ENCODE assay signal across 17 cellular contexts in genomic region chr2:182636694-182637093, GRCh38.
"Had no signal": no experiment of that assay in that cellular context is flagged by ENCODE, and none has a peak within 500 bp of the region (broad histone marks: within the 10 kb centered on the region; RNA-seq: fewer than 3 reads in every experiment).

No MANE protein-coding gene starts in this region.

- DNase-seq: activated CD4-positive, alpha-beta T cell treated with anti-CD3 and anti-CD28 coated beads for 1 hour; activated CD4-positive, alpha-beta T cell treated with anti-CD3 and anti-CD28 coated beads, Interleukin-2, amount 50 U/mL, for 48 hours; activated naive CD4-positive, alpha-beta T cell treated with Interleukin-2 at 50 U/mL for 16 hours; anterior cingulate cortex; cerebellar nuclear complex; dermis blood vessel endothelial cell; effector memory CD8-positive, alpha-beta T cell; heart left ventricle; naive thymus-derived CD8-positive, alpha-beta T cell; T-helper 1 cell had no signal

- H3K36me3 Mint-ChIP-seq: naive thymus-derived CD8-positive, alpha-beta T cell; stimulated activated effector memory CD8-positive, alpha-beta T cell treated with anti-CD3 and anti-CD28 coated beads, Interleukin-12 subunit alpha, Interleukin-12 subunit beta, amount 100 ng/mL, for 72 hours had no signal

- H3K4me3 ChIP-seq: breast epithelium, heart left ventricle, prostate gland, thoracic aorta had no signal

- H3K4me3 Mint-ChIP-seq: activated T-helper 17 cell treated with anti-CD3 and anti-CD28 coated beads, Interleukin-2, amount 50 U/mL, for 72 hours; effector memory CD8-positive, alpha-beta T cell; naive thymus-derived CD8-positive, alpha-beta T cell; stimulated activated effector memory CD8-positive, alpha-beta T cell treated with anti-CD3 and anti-CD28 coated beads, Interleukin-12 subunit alpha, Interleukin-12 subunit beta, amount 100 ng/mL, for 72 hours had no signal

- H3K27ac ChIP-seq: breast epithelium, heart left ventricle, prostate gland, thoracic aorta had no signal

- H3K4me1 ChIP-seq: breast epithelium, heart left ventricle, prostate gland had no signal

- H3K9me3 ChIP-seq: breast epithelium, heart left ventricle, prostate gland, thoracic aorta had no signal

- H3K36me3 ChIP-seq: breast epithelium, heart left ventricle, prostate gland, thoracic aorta had no signal

- H3K9me3 Mint-ChIP-seq: activated T-helper 17 cell treated with anti-CD3 and anti-CD28 coated beads, Interleukin-2, amount 50 U/mL, for 72 hours; effector memory CD8-positive, alpha-beta T cell; naive thymus-derived CD8-positive, alpha-beta T cell; stimulated activated effector memory CD8-positive, alpha-beta T cell treated with anti-CD3 and anti-CD28 coated beads, Interleukin-12 subunit alpha, Interleukin-12 subunit beta, amount 100 ng/mL, for 72 hours had no signal

- H3K4me1 Mint-ChIP-seq: activated T-helper 17 cell treated with anti-CD3 and anti-CD28 coated beads, Interleukin-2, amount 50 U/mL, for 72 hours; naive thymus-derived CD8-positive, alpha-beta T cell; stimulated activated effector memory CD8-positive, alpha-beta T cell treated with anti-CD3 and anti-CD28 coated beads, Interleukin-12 subunit alpha, Interleukin-12 subunit beta, amount 100 ng/mL, for 72 hours had no signal

- ATAC-seq: activated T-helper 17 cell treated with anti-CD3 and anti-CD28 coated beads, Interleukin-2, amount 50 U/mL, for 72 hours; effector memory CD8-positive, alpha-beta T cell; heart left ventricle; left lobe of liver; naive thymus-derived CD8-positive, alpha-beta T cell; stimulated activated effector memory CD8-positive, alpha-beta T cell treated with anti-CD3 and anti-CD28 coated beads, Interleukin-12 subunit alpha, Interleukin-12 subunit beta, amount 100 ng/mL, for 72 hours had no signal

- FAIRE-seq: frontal cortex had no signal

- H3K27me3 ChIP-seq: breast epithelium, heart left ventricle had no signal

- H3K27ac Mint-ChIP-seq: activated T-helper 17 cell treated with anti-CD3 and anti-CD28 coated beads, Interleukin-2, amount 50 U/mL, for 72 hours; effector memory CD8-positive, alpha-beta T cell; naive thymus-derived CD8-positive, alpha-beta T cell; stimulated activated effector memory CD8-positive, alpha-beta T cell treated with anti-CD3 and anti-CD28 coated beads, Interleukin-12 subunit alpha, Interleukin-12 subunit beta, amount 100 ng/mL, for 72 hours had no signal
